9 cellular contexts compared by ENCODE assay signal in genomic region chr2:159617651-159618050, GRCh38. TPM values are rescaled to one million over a fixed set of nuclear protein-coding genes. Genes with fewer than 3 reads are reported as not detected.
DNase-seq lines count a peak whose midpoint lies in the region; ATAC-seq and TF ChIP-seq lines count a peak whose summit lies in the region.
"Had no signal": no experiment of that assay in that cellular context is flagged by ENCODE, and none has a peak within 500 bp of the region (broad histone marks: within the 10 kb centered on the region; RNA-seq: fewer than 3 reads in every experiment).

No MANE protein-coding gene starts in this region.

- H3K4me3 ChIP-seq in BE2C (ENCODE audit: low read depth, low read length) (peak overlapping the region; percentile 82), adipocyte (ENCODE audit: low read length) (peak overlapping the region; percentile 93), mesenchymal stem cell (ENCODE audit: insufficient read depth in 1 of 2, low read depth in 1 of 2, low read length in 2 of 2) (peak overlapping the region in 1 of 2 experiments; percentile 82)
- no peak overlapping the region for H3K4me3 ChIP-seq in CD8-positive, alpha-beta T cell (ENCODE audit: low read depth, low read length)

- H3K27ac Mint-ChIP-seq in CD8-positive, alpha-beta T cell = no peak overlapping the region

- H2BK12ac ChIP-seq in mesenchymal stem cell (ENCODE audit: low read length in 2 of 2) = no peak overlapping the region

- no peak for TF ChIP-seq CTCF in BE2C (IDR thresholded peaks at IDR 0.05; ENCODE audit: low read depth, low read length)
- TF ChIP-seq CTCF in CD8-positive, alpha-beta T cell (IDR thresholded peaks at IDR 0.05) = no peak

- intact Hi-C loops in CD8-positive, alpha-beta T cell (cut with DNase I, micrococcal nuclease) = loop anchor here in 1 of 2 experiments (5.0 to 10.0 kb wide), 3 partner anchors 95 to 287 kb away; partner anchors contain the start of genes LY75 and MARCHF7

- no peaks in the 10 kb centered on the region for H3K79me1 ChIP-seq in mesenchymal stem cell (replicated peaks; ENCODE audit: low read length, poor library complexity, severe bottlenecking)

- no peaks in the 10 kb centered on the region for H3K9me3 Mint-ChIP-seq in CD8-positive, alpha-beta T cell
- H3K9me3 Mint-ChIP-seq: naive B cell had no signal

- no peak overlapping the region for H4K91ac ChIP-seq in mesenchymal stem cell (ENCODE audit: low read length)

- no peaks in the 10 kb centered on the region for H3K27me3 ChIP-seq in BE2C
- H3K27me3 ChIP-seq in adipocyte (replicated peaks; ENCODE audit: control insufficient read depth, insufficient read depth, low read length) = no peaks in the 10 kb centered on the region
- H3K27me3 ChIP-seq in mesenchymal stem cell (ENCODE audit: control insufficient read depth in 1 of 2, insufficient read depth in 1 of 2, low read length in 2 of 2) = no peaks in the 10 kb centered on the region
- H3K27me3 ChIP-seq in CD8-positive, alpha-beta T cell (ENCODE audit: insufficient read depth, low read length) = no peaks in the 10 kb centered on the region

- no peak overlapping the region for H2AK5ac ChIP-seq in mesenchymal stem cell (ENCODE audit: low read length, severe bottlenecking)

- H3K4ac ChIP-seq in mesenchymal stem cell (ENCODE audit: low read depth in 1 of 2, low read length in 2 of 2) = no peak overlapping the region

- no peak overlapping the region for H3K27ac ChIP-seq in mesenchymal stem cell (ENCODE audit: low read length, poor library complexity, severe bottlenecking)
- no peak overlapping the region for H3K27ac ChIP-seq in CD8-positive, alpha-beta T cell (ENCODE audit: low read depth, low read length)

- H4K8ac ChIP-seq in mesenchymal stem cell (ENCODE audit: low read length) = no peak overlapping the region

- peaks cover 20% of the 10 kb centered on the region for H3K27me3 Mint-ChIP-seq in CD8-positive, alpha-beta T cell (ENCODE audit: low read depth)
- H3K27me3 Mint-ChIP-seq: naive B cell had no signal

- peak; percentile 52 for DNase-seq in BE2C
- DNase-seq in NCI-H1436 (lab: John Stamatoyannopoulos, UW) = peak; percentile 54
- peak; percentile 61 for DNase-seq in adipocyte (ENCODE audit: low read depth)
- DNase-seq in mesenchymal stem cell = peak; percentile 31
- DNase-seq in activated effector memory CD4-positive, alpha-beta T cell treated with Interleukin-2 at 50 U/mL for 16 hours = no peak
- no peak for DNase-seq in hypothalamus (lab: John Stamatoyannopoulos, UW)
- no peak for DNase-seq in CD8-positive, alpha-beta T cell
- DNase-seq: naive B cell had no signal

- POLR2A ChIA-PET in CD8-positive, alpha-beta T cell (lab: Charles Lee) = no interaction called here

- no peak overlapping the region for H2AFZ ChIP-seq in mesenchymal stem cell (ENCODE audit: low read depth, low read length)

- peaks cover 17% of the 10 kb centered on the region for H3K4me1 Mint-ChIP-seq in CD8-positive, alpha-beta T cell (ENCODE audit: low read depth)

- H2BK5ac ChIP-seq in mesenchymal stem cell (ENCODE audit: low read depth, low read length, poor library complexity, severe bottlenecking) = no peak overlapping the region

- no peak overlapping the region for H3K4me3 Mint-ChIP-seq in CD8-positive, alpha-beta T cell

- no peak overlapping the region for H3K14ac ChIP-seq in mesenchymal stem cell (ENCODE audit: low read length in 2 of 2)

- H3K23ac ChIP-seq in mesenchymal stem cell (ENCODE audit: low read length in 2 of 2) = no peak overlapping the region

- H2BK120ac ChIP-seq in mesenchymal stem cell (ENCODE audit: low read depth, low read length) = no peak overlapping the region

- H3K4me1 ChIP-seq in BE2C (no peaks in the 10 kb centered on the region), adipocyte (ENCODE audit: control insufficient read depth, insufficient read depth, low read length) (peaks cover 34% of the 10 kb centered on the region), mesenchymal stem cell (ENCODE audit: control insufficient read depth, insufficient read depth, low read depth, low read length) (no peaks in the 10 kb centered on the region)
- H3K4me1 ChIP-seq in CD8-positive, alpha-beta T cell (ENCODE audit: insufficient read depth, low read length) = no peaks in the 10 kb centered on the region

- ATAC-seq in CD8-positive, alpha-beta T cell = no peak
- ATAC-seq in HG03442 (IDR thresholded peaks at IDR 0.05; ENCODE audit: unreplicated experiment) = no peak

- peaks cover 3% of the 10 kb centered on the region for H3K36me3 Mint-ChIP-seq in CD8-positive, alpha-beta T cell

- 5% methylated on average over 2 of the region's 2 CpGs for WGBS in mesenchymal stem cell

- H2BK15ac ChIP-seq in mesenchymal stem cell (ENCODE audit: low read depth, poor library complexity, severe bottlenecking) = no peak overlapping the region

- no peaks in the 10 kb centered on the region for H3K9me3 ChIP-seq in BE2C
- no peaks in the 10 kb centered on the region for H3K9me3 ChIP-seq in adipocyte (ENCODE audit: control insufficient read depth, low read length)
- H3K9me3 ChIP-seq in mesenchymal stem cell (ENCODE audit: control insufficient read depth, low read length) = no peaks in the 10 kb centered on the region
- H3K9me3 ChIP-seq in CD8-positive, alpha-beta T cell (ENCODE audit: low read length) = no peaks in the 10 kb centered on the region

- CTCF ChIA-PET in CD8-positive, alpha-beta T cell (lab: Charles Lee) = no interaction called here

- H3K9ac ChIP-seq in adipocyte (ENCODE audit: low read length) (no peak overlapping the region), mesenchymal stem cell (ENCODE audit: low read length) (peak overlapping the region; percentile 99)

- H3K36me3 ChIP-seq in BE2C (no peaks in the 10 kb centered on the region), adipocyte (ENCODE audit: control insufficient read depth, insufficient read depth, low read length, severe bottlenecking) (no peaks in the 10 kb centered on the region), mesenchymal stem cell (ENCODE audit: control insufficient read depth in 1 of 2, insufficient read depth in 2 of 2, low read depth in 1 of 2, low read length in 2 of 2) (no peaks in the 10 kb centered on the region)
- H3K36me3 ChIP-seq in CD8-positive, alpha-beta T cell (ENCODE audit: insufficient read depth, low read length) = no peaks in the 10 kb centered on the region

- no peak overlapping the region for H3K18ac ChIP-seq in mesenchymal stem cell (ENCODE audit: low read depth in 1 of 2, low read length in 2 of 2)

- H3K4me2 ChIP-seq in mesenchymal stem cell (ENCODE audit: low read length, poor library complexity, severe bottlenecking) = no peak overlapping the region

RNA-seq across cellular contexts. Expression of gene BAZ2B, which starts 1.3 kb away (rescaled TPM):
- 16.9 TPM for polyA plus RNA-seq in BE2C (2012; ENCODE audit: insufficient read depth, insufficient read length, low read depth)
- polyA plus RNA-seq in mesenchymal stem cell (2013, experiment 1 of 2) = 20.0 TPM
- polyA plus RNA-seq in mesenchymal stem cell (2013, experiment 2 of 2) = 21.3 TPM
- total RNA-seq in CD8-positive, alpha-beta T cell = 10 to 100 TPM; 21.8 to 26.0 TPM

Comparison
In these comparisons a context has a peak if more than half of its experiments do, and no peak if none do; other contexts are left out.
1. DNase-seq: peak in BE2C (single experiment), NCI-H1436 (single experiment), adipocyte (single experiment) and mesenchymal stem cell (single experiment); none in activated effector memory CD4-positive, alpha-beta T cell treated with Interleukin-2 at 50 U/mL for 16 hours (single experiment), hypothalamus (0 of 51) and CD8-positive, alpha-beta T cell (0 of 7).